18 cellular contexts compared by ENCODE assay signal in genomic region chr17:65572581-65573282, GRCh38. TPM values are rescaled to one million over a fixed set of nuclear protein-coding genes. Genes with fewer than 3 reads are reported as not detected.
A peak's percentile ranks its signal among the peaks of the same experiment; 100 is the strongest.
DNase-seq lines count a peak whose midpoint lies in the region; ATAC-seq, FAIRE-seq and TF ChIP-seq lines count a peak whose summit lies in the region.
"Had no signal": no experiment of that assay in that cellular context is flagged by ENCODE, and none has a peak within 500 bp of the region (broad histone marks: within the 10 kb centered on the region; RNA-seq: fewer than 3 reads in every experiment).

No MANE protein-coding gene starts in this region.

- peak overlapping the region; percentile 98 for H3K27ac ChIP-seq in GM23338 (ENCODE audit: low read depth)
- H3K27ac ChIP-seq in astrocyte (ENCODE audit: low read depth, low read length), result no peak overlapping the region
- H3K27ac ChIP-seq in neural progenitor cell, result no peak overlapping the region
- H3K27ac ChIP-seq in naive thymus-derived CD4-positive, alpha-beta T cell (ENCODE audit: low read depth, low read length), result no peak overlapping the region
- H3K27ac ChIP-seq: SK-N-MC had no signal

- peaks cover 28% of the 10 kb centered on the region for H3K27me3 Mint-ChIP-seq in GM23338 (ENCODE audit: insufficient read depth, low read depth, poor library complexity)
- peaks cover 22% of the 10 kb centered on the region for H3K27me3 Mint-ChIP-seq in astrocyte (ENCODE audit: low read depth, unreplicated experiment)
- H3K27me3 Mint-ChIP-seq in neural progenitor cell (ENCODE audit: insufficient read depth, low read depth), result peaks cover 19% of the 10 kb centered on the region
- peaks cover 0 to 8% (median 0%) of the 10 kb centered on the region in 5 donors for H3K27me3 Mint-ChIP-seq in naive thymus-derived CD4-positive, alpha-beta T cell

- no peak for TF ChIP-seq CTCF in GM23338 (conservative IDR thresholded peaks at IDR 0.05; ENCODE audit: low read depth in 2 of 2)
- TF ChIP-seq CTCF in astrocyte (IDR thresholded peaks at IDR 0.05; ENCODE audit: insufficient read depth, low read depth, low read length), result no peak
- TF ChIP-seq CTCF in neural progenitor cell (IDR thresholded peaks at IDR 0.05), result no peak

- peaks cover 46% of the 10 kb centered on the region for H3K4me1 Mint-ChIP-seq in GM23338
- peaks cover 2% of the 10 kb centered on the region for H3K4me1 Mint-ChIP-seq in astrocyte (ENCODE audit: low read depth, unreplicated experiment)
- H3K4me1 Mint-ChIP-seq in neural progenitor cell, result peaks cover 47% of the 10 kb centered on the region
- H3K4me1 Mint-ChIP-seq in naive thymus-derived CD4-positive, alpha-beta T cell, result no peaks in the 10 kb centered on the region
- H3K4me1 Mint-ChIP-seq: CD14-positive monocyte had no signal

- 0 out of 2 replicates have a peak, but pooled peaks cover 5% of the 10 kb centered on the region for H3K9me2 ChIP-seq in GM23338 (ENCODE audit: insufficient read depth)

- CTCF ChIA-PET in naive thymus-derived CD4-positive, alpha-beta T cell (lab: Charles Lee), result no interaction called here

- intact Hi-C loops in naive thymus-derived CD4-positive, alpha-beta T cell (cut with micrococcal nuclease), result no loop called here

- H3K36me3 ChIP-seq in GM23338 (ENCODE audit: insufficient read depth) (no peaks in the 10 kb centered on the region), astrocyte (ENCODE audit: insufficient read depth, low read length) (no peaks in the 10 kb centered on the region), iPS-15b (ENCODE audit: control insufficient read depth, insufficient read depth, low read length) (no peaks in the 10 kb centered on the region), neural progenitor cell (no peaks in the 10 kb centered on the region)
- no peaks in the 10 kb centered on the region for H3K36me3 ChIP-seq in naive thymus-derived CD4-positive, alpha-beta T cell (ENCODE audit: control insufficient read depth in 2 of 3, insufficient read depth in 3 of 3, low read length in 3 of 3)

- H3K9me3 ChIP-seq in astrocyte (ENCODE audit: insufficient read depth, low read depth, low read length), result no peaks in the 10 kb centered on the region
- no peaks in the 10 kb centered on the region for H3K9me3 ChIP-seq in iPS-15b (ENCODE audit: control insufficient read depth, insufficient read depth, low read length)
- no peaks in the 10 kb centered on the region for H3K9me3 ChIP-seq in neural progenitor cell (ENCODE audit: low read depth)
- H3K9me3 ChIP-seq in naive thymus-derived CD4-positive, alpha-beta T cell (ENCODE audit: control insufficient read depth in 2 of 3, low read length in 3 of 3), result no peaks in the 10 kb centered on the region

- H3K9ac ChIP-seq in astrocyte (ENCODE audit: low read length), result no peak overlapping the region
- H3K9ac ChIP-seq in iPS-15b (ENCODE audit: low read depth, low read length), result peak overlapping the region; percentile 41
- H3K9ac ChIP-seq in neural progenitor cell, result no peak overlapping the region

- no peaks in the 10 kb centered on the region; the same call in 2 of the 3 replicates for H3K36me3 Mint-ChIP-seq in GM23338 (ENCODE audit: low read depth)
- no peaks in the 10 kb centered on the region for H3K36me3 Mint-ChIP-seq in astrocyte (ENCODE audit: low read depth, unreplicated experiment)
- H3K36me3 Mint-ChIP-seq in neural progenitor cell, result peaks cover 5% of the 10 kb centered on the region
- no peaks in the 10 kb centered on the region for H3K36me3 Mint-ChIP-seq in naive thymus-derived CD4-positive, alpha-beta T cell
- H3K36me3 Mint-ChIP-seq: CD14-positive monocyte had no signal

- H3K27me3 ChIP-seq in GM23338 (ENCODE audit: insufficient read depth) (no peaks in the 10 kb centered on the region), astrocyte (ENCODE audit: insufficient read depth, low read length) (no peaks in the 10 kb centered on the region), iPS-15b (ENCODE audit: control insufficient read depth, insufficient read depth, low read length) (no peaks in the 10 kb centered on the region), neural progenitor cell (peaks cover 45% of the 10 kb centered on the region)
- H3K27me3 ChIP-seq in naive thymus-derived CD4-positive, alpha-beta T cell (ENCODE audit: control insufficient read depth in 2 of 2, insufficient read depth in 2 of 2, low read length in 2 of 2), result no peaks in the 10 kb centered on the region

- H3K9me3 Mint-ChIP-seq in GM23338 (no peaks in the 10 kb centered on the region; the same call in 1 of the 3 replicates), astrocyte (ENCODE audit: unreplicated experiment) (peaks cover 5% of the 10 kb centered on the region), neural progenitor cell (no peaks in the 10 kb centered on the region)
- H3K9me3 Mint-ChIP-seq in naive thymus-derived CD4-positive, alpha-beta T cell, result peaks cover 0 to 3% (median 0%) of the 10 kb centered on the region in 11 donors

- H3K4me3 Mint-ChIP-seq in GM23338, result peak overlapping the region; percentile 59
- H3K4me3 Mint-ChIP-seq in astrocyte (ENCODE audit: unreplicated experiment), result peak overlapping the region; percentile 21
- peak overlapping the region; percentile 74 for H3K4me3 Mint-ChIP-seq in neural progenitor cell
- no peak overlapping the region for H3K4me3 Mint-ChIP-seq in naive thymus-derived CD4-positive, alpha-beta T cell
- H3K4me3 Mint-ChIP-seq: CD14-positive monocyte had no signal

- H3K79me2 ChIP-seq in GM23338 (replicated peaks; ENCODE audit: insufficient read depth) (no peaks in the 10 kb centered on the region), astrocyte (ENCODE audit: insufficient read depth, low read length) (no peaks in the 10 kb centered on the region), neural progenitor cell (ENCODE audit: low read depth) (no peaks in the 10 kb centered on the region)

- H3K4me1 ChIP-seq in GM23338 (ENCODE audit: insufficient read depth) (peaks cover 35% of the 10 kb centered on the region), astrocyte (ENCODE audit: insufficient read depth, low read length) (no peaks in the 10 kb centered on the region), iPS-15b (ENCODE audit: control insufficient read depth, insufficient read depth, low read length) (peaks cover 14% of the 10 kb centered on the region), neural progenitor cell (peaks cover 17% of the 10 kb centered on the region)
- no peaks in the 10 kb centered on the region for H3K4me1 ChIP-seq in naive thymus-derived CD4-positive, alpha-beta T cell (ENCODE audit: control insufficient read depth in 2 of 2, insufficient read depth in 2 of 2, low read length in 2 of 2)

- H3K4me2 ChIP-seq in GM23338 (peak overlapping the region; percentile 66), astrocyte (ENCODE audit: low read length) (no peak overlapping the region), neural progenitor cell (peak overlapping the region; percentile 52)

- no peak for FAIRE-seq in astrocyte (lab: Jason Lieb, UNC)
- FAIRE-seq: GM12878, GM18507 had no signal

- H3K27ac Mint-ChIP-seq in GM23338, result peak overlapping the region; percentile 96
- no peak overlapping the region for H3K27ac Mint-ChIP-seq in astrocyte (ENCODE audit: unreplicated experiment)
- H3K27ac Mint-ChIP-seq in neural progenitor cell, result peak overlapping the region; percentile 86
- H3K27ac Mint-ChIP-seq in naive thymus-derived CD4-positive, alpha-beta T cell, result no peak overlapping the region

- H2AFZ ChIP-seq in GM23338, result no peak overlapping the region
- H2AFZ ChIP-seq in astrocyte (ENCODE audit: low read depth, low read length), result no peak overlapping the region
- H2AFZ ChIP-seq in neural progenitor cell (replicated peaks), result no peak overlapping the region

- H3F3A ChIP-seq in GM23338 (replicated peaks; ENCODE audit: low read depth) (peaks cover 9% of the 10 kb centered on the region), neural progenitor cell (ENCODE audit: low read depth) (peaks cover 17% of the 10 kb centered on the region)

- peak; percentile 93 for ATAC-seq in GM23338
- no peak for ATAC-seq in naive thymus-derived CD4-positive, alpha-beta T cell
- ATAC-seq: GM12878 had no signal

- POLR2A ChIA-PET in naive thymus-derived CD4-positive, alpha-beta T cell (lab: Charles Lee), result no interaction called here

- DNase-seq in GM23338 (ENCODE audit: low spot score) (peak; percentile 98), astrocyte (ENCODE audit: low read depth) (no peak), neural progenitor cell (ENCODE audit: low spot score) (peak; percentile 70), Kasumi-1 (lab: John Stamatoyannopoulos, UW) (no peak), NCI-H524 (lab: John Stamatoyannopoulos, UW) (no peak)
- no peak for DNase-seq in naive thymus-derived CD4-positive, alpha-beta T cell
- DNase-seq in activated CD4-positive, CD25-positive, alpha-beta regulatory T cell (lab: John Stamatoyannopoulos, UW), result no peak
- DNase-seq: DMS53, IMR-90, NCI-H1436, NCI-H2029 treated with DMSO at 0.1 percent for 48 hours, NCI-H2227 treated with DMSO at 0.1 percent for 48 hours, NCI-H69 had no signal

- H3K4me3 ChIP-seq in GM23338 (peak overlapping the region; percentile 35), astrocyte (ENCODE audit: insufficient read depth, low read depth, low read length) (no peak overlapping the region), iPS-15b (ENCODE audit: low read depth, low read length) (peak overlapping the region; percentile 6), neural progenitor cell (peak overlapping the region; percentile 5)
- H3K4me3 ChIP-seq in naive thymus-derived CD4-positive, alpha-beta T cell (ENCODE audit: low read length), result no peak overlapping the region
- H3K4me3 ChIP-seq: GM12878, SK-N-MC had no signal

- no peaks in the 10 kb centered on the region for H4K20me1 ChIP-seq in GM23338 (replicated peaks; ENCODE audit: insufficient read depth)
- no peaks in the 10 kb centered on the region for H4K20me1 ChIP-seq in astrocyte (ENCODE audit: insufficient read depth, low read length)
- H4K20me1 ChIP-seq in neural progenitor cell (ENCODE audit: low read depth), result peaks cover 22% of the 10 kb centered on the region

TF ChIP-seq in GM23338, 12 proteins besides CTCF, POLR2A, EP300 and RAD21 (continues in another document):
- TF ChIP-seq EZH2phosphoT487 (IDR thresholded peaks at IDR 0.05; ENCODE audit: unreplicated experiment) (no peak), NANOG (IDR thresholded peaks at IDR 0.05; ENCODE audit: borderline replicate concordance) (peak; percentile 89), EZH2 (IDR thresholded peaks at IDR 0.05; ENCODE audit: low read depth, unreplicated experiment) (no peak)

RNA-seq across cellular contexts. Expression of gene AXIN2, which starts 11.3 kb away (rescaled TPM):
- total RNA-seq in GM23338 (2014; rRNA removed; shearing (Covaris generic)), result 28.2 and 32.7 TPM in 2 replicates
- polyA plus RNA-seq in GM23338 (2016; fragmentation: Nextera tagmentation; extraction: Ambion mirVana), result 8.0 and 9.4 TPM in 2 replicates
- total RNA-seq in astrocyte (8.0 and 8.9 TPM in 2 replicates), neural progenitor cell (ENCODE audit: low replicate concordance) (21.8 and 22.0 TPM in 2 replicates)
- total RNA-seq in naive thymus-derived CD4-positive, alpha-beta T cell, result 10 to 100 TPM in 4 of 5 experiments, 1 to 10 TPM in 1; 7.4 to 63.4 (median 39.5) TPM
- polyA plus RNA-seq in naive thymus-derived CD4-positive, alpha-beta T cell, result 10 to 100 TPM; 10.5 to 16.2 TPM

Comparison
In these comparisons a context has a peak if more than half of its experiments do, and no peak if none do; other contexts are left out.
1. DNase-seq: peak in GM23338 (single experiment) and neural progenitor cell (single experiment); none in astrocyte (single experiment), Kasumi-1 (0 of 2), NCI-H524 (0 of 2), naive thymus-derived CD4-positive, alpha-beta T cell (0 of 9) and activated CD4-positive, CD25-positive, alpha-beta regulatory T cell (0 of 4).
2. H3K4me3 ChIP-seq: peak in GM23338 (single experiment), iPS-15b (single experiment) and neural progenitor cell (single experiment); none in astrocyte (single experiment) and naive thymus-derived CD4-positive, alpha-beta T cell (single experiment).
3. H3K27ac Mint-ChIP-seq: peak in GM23338 (single experiment) and neural progenitor cell (single experiment); none in astrocyte (single experiment) and naive thymus-derived CD4-positive, alpha-beta T cell (0 of 9).
4. H3K4me3 Mint-ChIP-seq: peak in GM23338 (single experiment), astrocyte (single experiment) and neural progenitor cell (single experiment); none in naive thymus-derived CD4-positive, alpha-beta T cell (0 of 10).